In the genomic region with DNA sequence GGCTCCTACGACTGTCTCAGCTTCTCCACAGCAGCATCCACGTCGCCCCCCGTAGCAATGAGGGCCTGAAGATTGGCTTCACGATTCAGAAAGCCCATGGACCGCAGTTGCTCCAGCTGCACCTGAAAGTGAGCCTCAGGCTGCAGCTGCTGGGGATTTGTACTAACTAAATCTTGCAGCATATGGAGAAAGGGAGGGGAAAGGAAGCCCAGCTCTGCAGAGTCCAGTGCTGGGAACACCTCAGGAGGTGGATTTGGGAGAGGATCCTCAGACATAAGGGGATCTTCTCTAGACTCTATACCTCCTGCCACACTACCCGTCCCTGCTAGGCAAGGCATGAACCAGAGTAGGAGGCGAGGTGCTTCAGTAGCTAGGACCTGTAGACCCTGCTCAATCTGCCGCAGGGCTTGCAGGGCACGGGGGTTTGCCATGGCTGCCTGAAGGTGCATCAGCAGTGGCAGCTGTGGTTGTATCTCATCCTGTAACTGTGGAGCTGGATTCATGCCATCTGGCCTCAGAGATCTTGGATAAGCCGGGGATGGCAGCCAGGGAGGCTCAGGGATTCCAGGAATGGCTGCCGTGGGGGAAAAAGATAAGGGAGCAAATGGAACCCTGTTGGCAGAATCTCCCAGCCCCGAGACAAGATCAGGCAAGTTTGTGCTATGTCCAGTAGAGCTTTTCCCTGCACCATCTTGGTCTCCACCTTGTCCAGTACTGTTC, we compare ENCODE assay signal across 26 cellular contexts. TPM values are rescaled to one million over a fixed set of nuclear protein-coding genes. Genes with fewer than 3 reads are reported as not detected.
"Had no signal": no experiment of that assay in that cellular context is flagged by ENCODE, and none has a peak within 500 bp of the region (broad histone marks: within the 10 kb centered on the region; RNA-seq: fewer than 3 reads in every experiment).

No MANE protein-coding gene starts in this region.

- H3K27ac ChIP-seq: colonic mucosa, heart left ventricle, right atrium auricular region, sigmoid colon had no signal

- H3K9me3 ChIP-seq: colonic mucosa, heart left ventricle, right atrium auricular region, sigmoid colon had no signal

- H3K36me3 ChIP-seq: colonic mucosa, heart left ventricle, right atrium auricular region, sigmoid colon had no signal

- H3K27me3 ChIP-seq: colonic mucosa, heart left ventricle, right atrium auricular region, sigmoid colon had no signal

- H3K4me3 ChIP-seq: colonic mucosa, heart left ventricle, right atrium auricular region, sigmoid colon had no signal

- ATAC-seq: heart left ventricle; naive thymus-derived CD8-positive, alpha-beta T cell had no signal

- FAIRE-seq: endothelial cell of umbilical vein, frontal cortex, small intestine had no signal

- H3K4me1 ChIP-seq: colonic mucosa, heart left ventricle, right atrium auricular region, sigmoid colon had no signal

- DNase-seq: colonic mucosa; dermis blood vessel endothelial cell; effector CD4-positive, alpha-beta T cell; endodermal cell; erythroblast; heart left ventricle; hippocampal formation; kidney glomerular epithelial cell; mammary epithelial cell; naive thymus-derived CD8-positive, alpha-beta T cell; sigmoid colon; small intestine; stimulated activated CD4-positive, alpha-beta T cell treated with anti-CD3 and anti-CD28 coated beads, Interleukin-12 subunit alpha, Interleukin-12 subunit beta, amount 100 ng/mL, for 4 hours; stimulated activated naive CD4-positive, alpha-beta T cell treated with Interleukin-2 at 50 U/mL for 16 hours had no signal

RNA-seq across cellular contexts. Expression of gene UBQLN3, which starts 2.0 kb away (rescaled TPM):
- total RNA-seq: colonic mucosa, dermis blood vessel endothelial cell, endothelial cell of umbilical vein, glomerular endothelial cell, mammary epithelial cell, neural crest cell, osteocyte, right atrium auricular region had no signal
- polyA plus RNA-seq: endothelial cell of umbilical vein; heart left ventricle; liver; mammary epithelial cell; naive thymus-derived CD8-positive, alpha-beta T cell; sigmoid colon; small intestine; urinary bladder had no signal

RNA-seq across cellular contexts. Expression of gene UBQLNL, which starts 8.8 kb away (rescaled TPM):
- total RNA-seq: dermis blood vessel endothelial cell, mammary epithelial cell had no signal
- polyA plus RNA-seq: mammary epithelial cell; naive thymus-derived CD8-positive, alpha-beta T cell had no signal

RNA-seq across cellular contexts. Expression of gene OR52D1, which starts 19.3 kb away (rescaled TPM):
- total RNA-seq: colonic mucosa; dermis blood vessel endothelial cell; endodermal cell; endothelial cell of umbilical vein; frontal cortex; glomerular endothelial cell; heart left ventricle; liver; mammary epithelial cell; mesenteric fat pad; mononuclear cell; naive thymus-derived CD8-positive, alpha-beta T cell; neural crest cell; osteocyte; posterior vena cava; right atrium auricular region; sigmoid colon; urinary bladder had no signal
- polyA plus RNA-seq: endothelial cell of umbilical vein; heart left ventricle; liver; mammary epithelial cell; naive thymus-derived CD8-positive, alpha-beta T cell; sigmoid colon; small intestine; thymus; urinary bladder had no signal

RNA-seq across cellular contexts. Expression of gene OR52H1, which starts 40.6 kb away (rescaled TPM):
- total RNA-seq: colonic mucosa; dermis blood vessel endothelial cell; endodermal cell; endothelial cell of umbilical vein; glomerular endothelial cell; mammary epithelial cell; mesenteric fat pad; naive thymus-derived CD8-positive, alpha-beta T cell; neural crest cell; osteocyte; right atrium auricular region had no signal
- polyA plus RNA-seq: heart left ventricle; liver; mammary epithelial cell; naive thymus-derived CD8-positive, alpha-beta T cell; small intestine; thymus; urinary bladder had no signal

RNA-seq across cellular contexts. Expression of gene OR51I2, which starts 58.6 kb away (rescaled TPM):
- total RNA-seq: colonic mucosa; dermis blood vessel endothelial cell; endodermal cell; endothelial cell of umbilical vein; frontal cortex; glomerular endothelial cell; heart left ventricle; liver; mammary epithelial cell; mesenteric fat pad; mononuclear cell; naive thymus-derived CD8-positive, alpha-beta T cell; neural crest cell; osteocyte; posterior vena cava; right atrium auricular region; sigmoid colon; urinary bladder had no signal
- polyA plus RNA-seq: endothelial cell of umbilical vein; heart left ventricle; liver; mammary epithelial cell; naive thymus-derived CD8-positive, alpha-beta T cell; sigmoid colon; small intestine; thymus; urinary bladder had no signal
